ENCODE assay signal across 8 cellular contexts in genomic region chrX:101348452-101349222, GRCh38. TPM values are rescaled to one million over a fixed set of nuclear protein-coding genes. Genes with fewer than 3 reads are reported as not detected.
DNase-seq lines count a peak whose midpoint lies in the region; ATAC-seq and TF ChIP-seq lines count a peak whose summit lies in the region.

A gene with protein sequence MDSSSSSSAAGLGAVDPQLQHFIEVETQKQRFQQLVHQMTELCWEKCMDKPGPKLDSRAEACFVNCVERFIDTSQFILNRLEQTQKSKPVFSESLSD (minus strand): TSS chrX:101348742. CDS start chrX:101348664, 78 bp downstream.

- no peaks in the 10 kb centered on the region for H3K4me1 ChIP-seq in Peyer's patch
- peaks cover 0 to 29% (median 0%) of the 10 kb centered on the region in 3 donors for H3K4me1 ChIP-seq in esophagus squamous epithelium

- no peaks in the 10 kb centered on the region for H3K27me3 ChIP-seq in Peyer's patch
- no peaks in the 10 kb centered on the region for H3K27me3 ChIP-seq in esophagus squamous epithelium

- H3K27ac Mint-ChIP-seq in naive B cell: peak within 1 kb of the TSS; percentile 82 to 97 (median 96)
- H3K27ac Mint-ChIP-seq in stimulated activated memory B cell treated with anti-CD40 and anti-IgM and Interleukin-4, amounts not matched to agents 10 μg/mL and 1 μg/mL and 100 μg/mL, for 72 hours: peak within 1 kb of the TSS; percentile 92

- intact Hi-C loops in esophagus squamous epithelium (cut with DNase I): no loop called here

- H3K36me3 ChIP-seq in Peyer's patch (no peaks in the 10 kb centered on the region), esophagus squamous epithelium (peaks cover 0 to 21% (median 0%) of the 10 kb centered on the region in 3 donors)

- no peaks in the 10 kb centered on the region for H3K27me3 Mint-ChIP-seq in naive B cell
- no peaks in the 10 kb centered on the region for H3K27me3 Mint-ChIP-seq in stimulated activated memory B cell treated with anti-CD40 and anti-IgM and Interleukin-4, amounts not matched to agents 10 μg/mL and 1 μg/mL and 100 μg/mL, for 72 hours

- H3K4me3 Mint-ChIP-seq in naive B cell: peak within 1 kb of the TSS; percentile 85 to 98 (median 94)
- H3K4me3 Mint-ChIP-seq in stimulated activated memory B cell treated with anti-CD40 and anti-IgM and Interleukin-4, amounts not matched to agents 10 μg/mL and 1 μg/mL and 100 μg/mL, for 72 hours: peak within 1 kb of the TSS; percentile 94

- H3K36me3 Mint-ChIP-seq in naive B cell: peaks cover 0 to 8% of the 10 kb centered on the region in 2 donors
- peaks cover 12% of the 10 kb centered on the region for H3K36me3 Mint-ChIP-seq in stimulated activated memory B cell treated with anti-CD40 and anti-IgM and Interleukin-4, amounts not matched to agents 10 μg/mL and 1 μg/mL and 100 μg/mL, for 72 hours

- TF ChIP-seq CTCF in Peyer's patch (IDR thresholded peaks at IDR 0.05) (no peak), esophagus squamous epithelium (IDR thresholded peaks at IDR 0.05) (no peak)

- H3K4me3 ChIP-seq in Peyer's patch: peak within 1 kb of the TSS; percentile 52 to 78 (median 62)
- peak within 1 kb of the TSS; percentile 56 to 81 (median 64) for H3K4me3 ChIP-seq in esophagus squamous epithelium

- H3K4me1 Mint-ChIP-seq in naive B cell: peaks cover 4 to 28% (median 12%) of the 10 kb centered on the region in 3 donors
- no peaks in the 10 kb centered on the region for H3K4me1 Mint-ChIP-seq in stimulated activated memory B cell treated with anti-CD40 and anti-IgM and Interleukin-4, amounts not matched to agents 10 μg/mL and 1 μg/mL and 100 μg/mL, for 72 hours

- DNase-seq in DMS53 (lab: John Stamatoyannopoulos, UW) (peak; percentile 88), Peyer's patch (peak; percentile 78 to 90 (median 86)), esophagus squamous epithelium (lab: John Stamatoyannopoulos, UW) (peak; percentile 11), naive B cell (peak; percentile 79)
- peak; percentile 80 to 85 for DNase-seq in activated T-cell treated with anti-CD3 and anti-CD28 coated beads, Interleukin-2, amount 50 U/mL, for 48 hours

- H3K27ac ChIP-seq in Peyer's patch (peak within 1 kb of the TSS; percentile 71 to 86 (median 84)), esophagus squamous epithelium (peak within 1 kb of the TSS; percentile 85 to 93 (median 90))

- TF ChIP-seq EP300 in Ishikawa (IDR thresholded peaks at IDR 0.05; ENCODE audit: borderline replicate concordance): no peak

- ATAC-seq in GM21619 (IDR thresholded peaks at IDR 0.05; ENCODE audit: unreplicated experiment) (peak; percentile 99), naive B cell (ENCODE audit: low read depth in 2 of 2) (peak; percentile 100)
- peak; percentile 99 for ATAC-seq in stimulated activated memory B cell treated with anti-CD40 and anti-IgM and Interleukin-4, amounts not matched to agents 10 μg/mL and 1 μg/mL and 100 μg/mL, for 72 hours

- TF ChIP-seq RAD21 in Ishikawa (IDR thresholded peaks at IDR 0.05; ENCODE audit: low read depth): no peak

- TF ChIP-seq POLR2A in Peyer's patch (IDR thresholded peaks at IDR 0.05) (peak; percentile 38 to 60), esophagus squamous epithelium (IDR thresholded peaks at IDR 0.05) (peak in 2 of 4 donors; percentile 31 to 59)

- no peaks in the 10 kb centered on the region for H3K9me3 ChIP-seq in Peyer's patch
- H3K9me3 ChIP-seq in esophagus squamous epithelium: no peaks in the 10 kb centered on the region

- WGBS in esophagus squamous epithelium, 2 donors: 23% methylated on average over 22 of the region's 55 CpGs; no CpG with 5 or more reads in 1 of the 2 donors

- peaks cover 0 to 3% (median 0%) of the 10 kb centered on the region in 7 donors for H3K9me3 Mint-ChIP-seq in naive B cell
- H3K9me3 Mint-ChIP-seq in stimulated activated memory B cell treated with anti-CD40 and anti-IgM and Interleukin-4, amounts not matched to agents 10 μg/mL and 1 μg/mL and 100 μg/mL, for 72 hours: no peaks in the 10 kb centered on the region

TF ChIP-seq in Ishikawa, 13 proteins besides CTCF, POLR2A, EP300 and RAD21:
- TF ChIP-seq TAF1 (IDR thresholded peaks at IDR 0.05; ENCODE audit: low read depth) (0 out of 2 replicates have a peak, but pooled peaks have one; percentile 21), NFIC (IDR thresholded peaks at IDR 0.05) (peak; percentile 47), FOXM1 (IDR thresholded peaks at IDR 0.05; ENCODE audit: borderline replicate concordance, low read depth) (no peak), CEBPB (IDR thresholded peaks at IDR 0.05) (no peak)
- TF ChIP-seq, protein P1, sequence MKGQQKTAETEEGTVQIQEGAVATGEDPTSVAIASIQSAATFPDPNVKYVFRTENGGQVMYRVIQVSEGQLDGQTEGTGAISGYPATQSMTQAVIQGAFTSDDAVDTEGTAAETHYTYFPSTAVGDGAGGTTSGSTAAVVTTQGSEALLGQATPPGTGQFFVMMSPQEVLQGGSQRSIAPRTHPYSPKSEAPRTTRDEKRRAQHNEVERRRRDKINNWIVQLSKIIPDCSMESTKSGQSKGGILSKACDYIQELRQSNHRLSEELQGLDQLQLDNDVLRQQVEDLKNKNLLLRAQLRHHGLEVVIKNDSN (IDR thresholded peaks at IDR 0.05): peak; percentile 89
- TF ChIP-seq, protein P2, sequence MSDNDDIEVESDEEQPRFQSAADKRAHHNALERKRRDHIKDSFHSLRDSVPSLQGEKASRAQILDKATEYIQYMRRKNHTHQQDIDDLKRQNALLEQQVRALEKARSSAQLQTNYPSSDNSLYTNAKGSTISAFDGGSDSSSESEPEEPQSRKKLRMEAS (IDR thresholded peaks at IDR 0.05): peak; percentile 92

RNA-seq across cellular contexts. Expression of the gene that starts here (rescaled TPM):
- total RNA-seq in Peyer's patch (10 to 100 TPM in 2 of 4 donors, 1 to 10 TPM in 2; 5.2 to 11.6 (median 10.1) TPM), esophagus squamous epithelium (10 to 100 TPM in 1 of 4 donors, 1 to 10 TPM in 3; 4.4 to 11.4 (median 8.1) TPM)
- polyA plus RNA-seq in naive B cell (ENCODE audit: low read depth in 6 of 6): 10 to 100 TPM in 4 of 6 donors, 1 to 10 TPM in 2; 7.7 to 17.9 (median 12.7) TPM

Comparison
In these comparisons a context has a peak if more than half of its experiments do, and no peak if none do; other contexts are left out.
1. Peak in every context shown above with its lines: DNase-seq, ATAC-seq, H3K4me3 ChIP-seq and H3K27ac ChIP-seq.
2. DNase-seq: peak in every context shown above with its lines; median percentile 88 in DMS53; 86 in Peyer's patch; 82 in activated T-cell treated with anti-CD3 and anti-CD28 coated beads, Interleukin-2, amount 50 U/mL, for 48 hours; 79 in naive B cell; 11 in esophagus squamous epithelium.